Comparison of ENCODE assay signal across 20 cellular contexts in genomic region chr4:14445882-14446281, GRCh38.
DNase-seq lines count a peak whose midpoint lies in the region; ATAC-seq and TF ChIP-seq lines count a peak whose summit lies in the region.
"Had no signal": no experiment of that assay in that cellular context is flagged by ENCODE, and none has a peak within 500 bp of the region (broad histone marks: within the 10 kb centered on the region; RNA-seq: fewer than 3 reads in every experiment).

No MANE protein-coding gene starts in this region.

- H3K27me3 Mint-ChIP-seq in GM23338 (ENCODE audit: insufficient read depth, low read depth, poor library complexity): peaks cover 5% of the 10 kb centered on the region
- H3K27me3 Mint-ChIP-seq: B cell; CD4-positive, alpha-beta memory T cell had no signal

- H3F3A ChIP-seq in GM23338 (replicated peaks; ENCODE audit: low read depth): no peaks in the 10 kb centered on the region

- peaks cover 26% of the 10 kb centered on the region for H3K4me1 Mint-ChIP-seq in GM23338
- H3K4me1 Mint-ChIP-seq: CD4-positive, alpha-beta memory T cell had no signal

- POLR2A ChIA-PET in RWPE1 (lab: Yijun Ruan, JAX; ENCODE audit: low non-redundant PET): no interaction called here

- H3K27me3 ChIP-seq in GM23338 (ENCODE audit: insufficient read depth): no peaks in the 10 kb centered on the region

- no peak for ATAC-seq in GM23338
- ATAC-seq: A549, HepG2 had no signal

- DNase-seq in HCEC 1CT: peak; percentile 66
- peak; percentile 14 for DNase-seq in RWPE1 (ENCODE audit: low spot score)
- DNase-seq in epithelial cell of esophagus (ENCODE audit: low read depth): peak; percentile 90
- DNase-seq in putamen (ENCODE audit: low spot score): peak; percentile 34
- DNase-seq in iPS-NIHi7 (ENCODE audit: extremely low spot score): no peak
- DNase-seq in NCI-H1048 (lab: John Stamatoyannopoulos, UW): no peak
- no peak for DNase-seq in GM23338 (ENCODE audit: low spot score)
- DNase-seq in DMS79 treated with DMSO at 0.1 percent for 48 hours (lab: John Stamatoyannopoulos, UW): no peak
- DNase-seq: CD4-positive, alpha-beta memory T cell; GM23248; NCI-H1417 treated with DMSO at 0.1 percent for 48 hours; NCI-H2029 treated with DMSO at 0.1 percent for 48 hours; NCI-H345; NCI-H526 treated with DMSO at 0.1 percent for 48 hours; NK-92 treated with Interleukin-12 subunit alpha and Interleukin-12 subunit beta, amount 100 ng/mL, for 24 hours; OCI-M1 had no signal

- H3K4me1 ChIP-seq in GM23338 (ENCODE audit: insufficient read depth): peaks cover 7% of the 10 kb centered on the region
- H3K4me1 ChIP-seq: A549 had no signal

- no peaks in the 10 kb centered on the region for H4K20me1 ChIP-seq in GM23338 (replicated peaks; ENCODE audit: insufficient read depth)

- CTCF ChIA-PET in RWPE1 (lab: Yijun Ruan, JAX): interaction anchor here (0.6 kb wide), 1 partner anchor 10 kb away, joined by 3 read pairs; no protein-coding TSS in a partner anchor

- TF ChIP-seq CTCF in RWPE1 (conservative IDR thresholded peaks at IDR 0.05; ENCODE audit: low read depth): no peak
- TF ChIP-seq CTCF in epithelial cell of esophagus (IDR thresholded peaks at IDR 0.05; ENCODE audit: insufficient read depth, low read depth, low read length, missing control alignments): no peak
- TF ChIP-seq CTCF in GM23338 (conservative IDR thresholded peaks at IDR 0.05; ENCODE audit: low read depth in 2 of 2): no peak

- peaks cover 8% of the 10 kb centered on the region; the same call in 2 of the 3 replicates for H3K36me3 Mint-ChIP-seq in GM23338 (ENCODE audit: low read depth)
- H3K36me3 Mint-ChIP-seq: CD4-positive, alpha-beta memory T cell had no signal

- H3K27ac ChIP-seq in RWPE1: no peak overlapping the region
- H3K27ac ChIP-seq in GM23338 (ENCODE audit: low read depth): no peak overlapping the region
- H3K27ac ChIP-seq: A549, GM23248, KMS-11 had no signal

- H3K4me2 ChIP-seq in GM23338: no peak overlapping the region
- H3K4me2 ChIP-seq: A549, KMS-11 had no signal

- no peak overlapping the region for H3K4me3 Mint-ChIP-seq in GM23338
- H3K4me3 Mint-ChIP-seq: B cell; CD4-positive, alpha-beta memory T cell had no signal

- H3K4me3 ChIP-seq in epithelial cell of esophagus (ENCODE audit: low read length) (no peak overlapping the region), GM23338 (no peak overlapping the region)
- H3K4me3 ChIP-seq: A549, GM23248 had no signal

- no peaks in the 10 kb centered on the region for H3K36me3 ChIP-seq in GM23338 (ENCODE audit: insufficient read depth)

- no peak overlapping the region for H2AFZ ChIP-seq in GM23338
- H2AFZ ChIP-seq: GM23248 had no signal

- H3K79me2 ChIP-seq in GM23338 (replicated peaks; ENCODE audit: insufficient read depth): no peaks in the 10 kb centered on the region

- H3K27ac Mint-ChIP-seq in GM23338: no peak overlapping the region; the same call in 1 of the 2 replicates
- H3K27ac Mint-ChIP-seq: B cell; CD4-positive, alpha-beta memory T cell had no signal

- H3K9me3 Mint-ChIP-seq in GM23338: peaks cover 9% of the 10 kb centered on the region; the same call in 2 of the 3 replicates

- H3K9me2 ChIP-seq in GM23338 (ENCODE audit: insufficient read depth): peaks cover 17% of the 10 kb centered on the region; the same call in 1 of the 2 replicates

TF ChIP-seq in GM23338, 12 proteins besides CTCF, POLR2A, EP300 and RAD21 (continues in another document):
- TF ChIP-seq POLR2AphosphoS5 (IDR thresholded peaks at IDR 0.05; ENCODE audit: low read depth) (no peak), STAT1 (IDR thresholded peaks at IDR 0.05; ENCODE audit: unreplicated experiment) (no peak), ZNF331 (CRISPR knock-in tag; IDR thresholded peaks at IDR 0.05; ENCODE audit: low read depth) (no peak), EZH2phosphoT487 (IDR thresholded peaks at IDR 0.05; ENCODE audit: unreplicated experiment) (no peak), JUNB (IDR thresholded peaks at IDR 0.05; ENCODE audit: unreplicated experiment) (no peak), EZH2 (IDR thresholded peaks at IDR 0.05; ENCODE audit: low read depth, unreplicated experiment) (no peak), NANOG (IDR thresholded peaks at IDR 0.05; ENCODE audit: borderline replicate concordance) (no peak), ETS1 (IDR thresholded peaks at IDR 0.05) (no peak), ZNF462 (CRISPR knock-in tag; IDR thresholded peaks at IDR 0.05) (no peak)

Comparison
In these comparisons a context has a peak if more than half of its experiments do, and no peak if none do; other contexts are left out.
1. DNase-seq: peak in HCEC 1CT (single experiment), RWPE1 (single experiment), epithelial cell of esophagus (single experiment) and putamen (single experiment); none in iPS-NIHi7 (single experiment), NCI-H1048 (single experiment), GM23338 (single experiment) and DMS79 treated with DMSO at 0.1 percent for 48 hours (single experiment).